Comparison of ENCODE assay signal across 8 cellular contexts in the genomic region with DNA sequence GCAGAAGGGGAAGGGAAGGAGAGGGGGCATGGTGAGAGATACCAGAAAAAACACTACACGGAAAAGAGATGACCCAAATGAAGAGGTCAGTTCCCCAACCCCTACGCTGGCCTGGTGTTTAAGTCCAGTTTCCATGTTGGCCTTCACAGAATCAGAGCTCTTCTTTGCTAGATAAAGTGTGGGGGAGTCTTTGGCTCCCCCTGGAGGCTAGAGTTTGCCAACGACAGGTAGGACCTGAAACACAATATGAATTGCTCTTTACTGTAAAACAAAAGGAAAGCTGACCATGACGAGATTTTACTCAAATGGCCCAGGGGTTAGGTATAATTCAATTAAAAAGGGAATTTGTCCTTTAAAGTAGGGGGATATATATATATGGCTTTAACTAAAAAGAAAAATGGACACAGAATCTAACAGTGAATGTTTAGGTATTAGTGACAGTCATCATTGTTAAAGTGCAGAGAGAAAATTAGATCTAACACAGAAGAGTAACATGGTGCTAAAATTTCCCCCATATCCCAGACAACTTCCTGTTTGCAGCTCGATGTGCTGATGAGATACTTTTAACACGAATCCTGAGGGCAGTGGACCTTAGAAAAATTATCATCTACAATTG.
A peak's percentile ranks its signal among the peaks of the same experiment; 100 is the strongest.
DNase-seq lines count a peak whose midpoint lies in the region; ATAC-seq and TF ChIP-seq lines count a peak whose summit lies in the region.

No MANE protein-coding gene starts in this region.

- no peak for TF ChIP-seq POLR2A in gastroesophageal sphincter (IDR thresholded peaks at IDR 0.05)

- peak; percentile 7 for DNase-seq in AG04450 (ENCODE audit: low read depth, low spot score)
- peak; percentile 80 for DNase-seq in GM12865 (ENCODE audit: low read depth)
- DNase-seq in OCI-LY7 (ENCODE audit: low spot score), result peak; percentile 68
- DNase-seq in activated T-cell treated with anti-CD3 and anti-CD28 coated beads, Interleukin-2, amount 50 U/mL, for 4 hours, result peak; percentile 37
- DNase-seq in fibroblast of villous mesenchyme (ENCODE audit: low read depth), result peak; percentile 42
- DNase-seq in putamen (ENCODE audit: low spot score), result peak; percentile 14

- CTCF ChIA-PET in AG04450 (lab: Charles Lee), result interaction anchor here (0.6 to 2.2 kb wide), 41 partner anchors 8 to 1250 kb away, joined by 3 to 29 read pairs (median 4); a partner anchor contains a TSS
- CTCF ChIA-PET in OCI-LY7 (lab: Charles Lee; ENCODE audit: unreplicated experiment), result no interaction called here

- H3K36me3 Mint-ChIP-seq in activated T-cell treated with anti-CD3 and anti-CD28 coated beads, Interleukin-2, amount 50 U/mL, for 4 hours (ENCODE audit: insufficient read depth), result no peaks in the 10 kb centered on the region

- POLR2A ChIA-PET in AG04450 (lab: Yijun Ruan, JAX), result interaction anchor here (0.6 kb wide), 1 partner anchor 43 kb away, joined by 3 read pairs; no protein-coding TSS in a partner anchor
- POLR2A ChIA-PET in OCI-LY7 (lab: Charles Lee), result interaction anchor here (0.7 to 1.8 kb wide), 2 partner anchors 8 to 281 kb away, joined by 3 to 4 read pairs; no protein-coding TSS in a partner anchor

- no peaks in the 10 kb centered on the region for H4K20me1 ChIP-seq in OCI-LY7 (ENCODE audit: insufficient read depth, low read length)

- intact Hi-C loops in OCI-LY7 (cut with micrococcal nuclease; ENCODE audit: unreplicated experiment), result loop anchor here (5.0 to 10.0 kb wide), 4 partner anchors 100 to 458 kb away; a partner anchor contains a TSS

- H3K27me3 ChIP-seq in AG04450 (ENCODE audit: control insufficient read depth, insufficient read depth, low read length) (no peaks in the 10 kb centered on the region), gastroesophageal sphincter (peaks cover 7% of the 10 kb centered on the region)

- TF ChIP-seq CTCF in AG04450 (IDR thresholded peaks at IDR 0.05; ENCODE audit: low read depth, low read length), result peak; percentile 84
- TF ChIP-seq CTCF in GM12865 (IDR thresholded peaks at IDR 0.05; ENCODE audit: insufficient read depth, low read depth, low read length, missing control alignments), result peak; percentile 83
- TF ChIP-seq CTCF in OCI-LY7 (conservative IDR thresholded peaks at IDR 0.05; ENCODE audit: low read length), result peak; percentile 99
- peak; percentile 86 for TF ChIP-seq CTCF in fibroblast of villous mesenchyme (IDR thresholded peaks at IDR 0.05; ENCODE audit: insufficient read depth, low read depth, low read length)
- TF ChIP-seq CTCF in gastroesophageal sphincter (IDR thresholded peaks at IDR 0.05), result peak in 1 of 4 experiments; percentile 44

- H3K9me3 ChIP-seq in AG04450 (ENCODE audit: control insufficient read depth, insufficient read depth, low read length), result no peaks in the 10 kb centered on the region
- no peaks in the 10 kb centered on the region for H3K9me3 ChIP-seq in OCI-LY7 (ENCODE audit: low read length)
- H3K9me3 ChIP-seq in gastroesophageal sphincter, result no peaks in the 10 kb centered on the region

- TF ChIP-seq EP300 in gastroesophageal sphincter (IDR thresholded peaks at IDR 0.05), result no peak

- peaks cover 15% of the 10 kb centered on the region for H3K4me1 ChIP-seq in OCI-LY7 (ENCODE audit: insufficient read depth, low read length, poor library complexity, severe bottlenecking)
- H3K4me1 ChIP-seq in gastroesophageal sphincter, result no peaks in the 10 kb centered on the region

- ATAC-seq in HG03354 (IDR thresholded peaks at IDR 0.05; ENCODE audit: poor library complexity, severe bottlenecking, unreplicated experiment), result peak; percentile 65
- peak; percentile 55 to 65 for ATAC-seq in activated T-cell treated with anti-CD3 and anti-CD28 coated beads, Interleukin-2, amount 50 U/mL, for 4 hours
- ATAC-seq in gastroesophageal sphincter, result no peak

- H3K4me3 ChIP-seq in AG04450 (ENCODE audit: low read depth, low read length), result no peak overlapping the region
- no peak overlapping the region; the same call in 1 of the 2 replicates for H3K4me3 ChIP-seq in GM12865 (ENCODE audit: low read depth, low read length)
- no peak overlapping the region for H3K4me3 ChIP-seq in OCI-LY7 (ENCODE audit: low read depth, low read length, poor library complexity, severe bottlenecking)
- no peak overlapping the region for H3K4me3 ChIP-seq in fibroblast of villous mesenchyme (ENCODE audit: low read depth, low read length)
- no peak overlapping the region for H3K4me3 ChIP-seq in gastroesophageal sphincter

- H3K9me3 Mint-ChIP-seq in activated T-cell treated with anti-CD3 and anti-CD28 coated beads, Interleukin-2, amount 50 U/mL, for 4 hours, result no peaks in the 10 kb centered on the region

- H3K9me2 ChIP-seq in OCI-LY7 (ENCODE audit: insufficient read depth, low read length), result no peaks in the 10 kb centered on the region

- no peaks in the 10 kb centered on the region for H3K79me2 ChIP-seq in OCI-LY7 (ENCODE audit: insufficient read depth, low read depth, low read length)

- peak overlapping the region; percentile 54 for H3K4me2 ChIP-seq in OCI-LY7 (ENCODE audit: low read length)

- H3K36me3 ChIP-seq in OCI-LY7 (ENCODE audit: insufficient read depth, low read length) (no peaks in the 10 kb centered on the region), gastroesophageal sphincter (no peaks in the 10 kb centered on the region)

- WGBS in gastroesophageal sphincter (ENCODE audit: low coverage in 1 of 2), 2 donors, result 27 to 28% methylated on average over 6 of the region's 6 CpGs

- H2AFZ ChIP-seq in OCI-LY7 (ENCODE audit: low read length), result peak overlapping the region; percentile 35; the same call in 1 of the 2 replicates

- BruUV-seq in OCI-LY7 (replicated peaks; lab: Mats Ljungman, UMichigan), result no TSS peak

- H3K4me1 Mint-ChIP-seq in activated T-cell treated with anti-CD3 and anti-CD28 coated beads, Interleukin-2, amount 50 U/mL, for 4 hours (ENCODE audit: low read depth), result peaks cover 32% of the 10 kb centered on the region

- H3K4me3 Mint-ChIP-seq in activated T-cell treated with anti-CD3 and anti-CD28 coated beads, Interleukin-2, amount 50 U/mL, for 4 hours, result peak overlapping the region; percentile 59

- H3K27ac ChIP-seq in AG04450 (ENCODE audit: low read depth, low read length), result no peak overlapping the region
- H3K27ac ChIP-seq in OCI-LY7 (ENCODE audit: low read depth, low read length, poor library complexity, severe bottlenecking), result no peak overlapping the region
- no peak overlapping the region for H3K27ac ChIP-seq in gastroesophageal sphincter

- no peaks in the 10 kb centered on the region for H3K27me3 Mint-ChIP-seq in activated T-cell treated with anti-CD3 and anti-CD28 coated beads, Interleukin-2, amount 50 U/mL, for 4 hours (ENCODE audit: low read depth)

Comparison
In these comparisons a context has a peak if more than half of its experiments do, and no peak if none do; other contexts are left out.
1. DNase-seq: peak in every context shown above with its lines; median percentile 80 in GM12865; 68 in OCI-LY7; 42 in fibroblast of villous mesenchyme; 37 in activated T-cell treated with anti-CD3 and anti-CD28 coated beads, Interleukin-2, amount 50 U/mL, for 4 hours; 14 in putamen; 7 in AG04450.